In the genomic region with DNA sequence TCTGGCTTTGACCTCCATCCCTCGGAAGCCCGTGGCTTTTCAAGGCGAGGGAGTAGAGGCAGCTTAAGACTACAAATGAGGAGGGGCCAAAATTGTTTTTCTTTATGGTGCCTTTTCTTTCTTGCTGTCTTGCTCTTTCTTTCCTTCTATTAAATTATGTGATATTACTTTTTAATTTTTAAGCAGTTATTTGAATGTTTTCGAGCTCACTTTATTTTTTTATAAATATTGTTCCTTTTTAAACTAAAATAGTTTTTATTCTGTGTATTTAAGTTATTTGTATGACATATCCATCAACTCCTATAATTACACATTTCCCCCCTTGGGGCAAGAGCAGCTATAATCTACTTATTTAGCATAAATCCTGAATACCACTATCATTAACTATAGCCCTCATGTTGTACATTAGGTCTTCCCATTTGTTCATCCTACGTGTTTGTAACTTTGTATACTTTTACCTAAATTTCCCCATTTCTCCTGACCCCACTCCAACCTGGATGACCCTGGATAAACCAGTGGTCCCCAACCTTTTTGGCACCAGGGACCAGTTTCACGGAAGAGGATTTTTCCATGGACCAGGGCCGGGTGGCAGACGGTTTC, we compare ENCODE assay signal across 8 cellular contexts. TPM values are rescaled to one million over a fixed set of nuclear protein-coding genes. Genes with fewer than 3 reads are reported as not detected.
DNase-seq lines count a peak whose midpoint lies in the region; ATAC-seq, FAIRE-seq and TF ChIP-seq lines count a peak whose summit lies in the region.

No MANE protein-coding gene starts in this region.

- H3K36me3 ChIP-seq in H7 (replicated peaks; ENCODE audit: control insufficient read depth, insufficient read depth, low read length): no peaks in the 10 kb centered on the region; the same call in 1 of the 2 replicates
- no peaks in the 10 kb centered on the region for H3K36me3 ChIP-seq in astrocyte (ENCODE audit: insufficient read depth, low read length)

- peaks cover 23% of the 10 kb centered on the region for H3K79me2 ChIP-seq in astrocyte (ENCODE audit: insufficient read depth, low read length)

- peaks cover 7% of the 10 kb centered on the region for H3K36me3 Mint-ChIP-seq in astrocyte (ENCODE audit: low read depth, unreplicated experiment)
- no peaks in the 10 kb centered on the region for H3K36me3 Mint-ChIP-seq in memory B cell

- ATAC-seq in memory B cell (ENCODE audit: low read depth): peak; percentile 6

- H3K27ac Mint-ChIP-seq in astrocyte (ENCODE audit: unreplicated experiment): peak overlapping the region; percentile 96
- H3K27ac Mint-ChIP-seq in memory B cell: peak overlapping the region; percentile 94

- H3K4me1 Mint-ChIP-seq in astrocyte (ENCODE audit: low read depth, unreplicated experiment) (peaks cover 13% of the 10 kb centered on the region), memory B cell (peaks cover 33% of the 10 kb centered on the region)

- H3K9me3 Mint-ChIP-seq in astrocyte (ENCODE audit: unreplicated experiment): no peaks in the 10 kb centered on the region
- no peaks in the 10 kb centered on the region for H3K9me3 Mint-ChIP-seq in memory B cell

- DNase-seq in H7 (no peak), astrocyte (ENCODE audit: low read depth) (no peak), memory B cell (ENCODE audit: low spot score in 2 of 2) (no peak), GDM1 (lab: John Stamatoyannopoulos, UW) (no peak), HK-2 (ENCODE audit: unreplicated experiment) (no peak), SHP77 treated with DMSO at 0.1 percent for 48 hours (lab: John Stamatoyannopoulos, UW) (no peak), frontal cortex (ENCODE audit: low spot score in 2 of 2) (no peak)

- peaks cover 10% of the 10 kb centered on the region for H3K4me1 ChIP-seq in astrocyte (ENCODE audit: insufficient read depth, low read length)

- H3K9ac ChIP-seq in astrocyte (ENCODE audit: low read length): peak overlapping the region; percentile 94

- H3K27me3 Mint-ChIP-seq in astrocyte (ENCODE audit: low read depth, unreplicated experiment) (no peaks in the 10 kb centered on the region), memory B cell (no peaks in the 10 kb centered on the region)

- H3K4me3 ChIP-seq in H7 (ENCODE audit: insufficient read depth, low read depth, low read length) (peak overlapping the region; percentile 83), astrocyte (ENCODE audit: insufficient read depth, low read depth, low read length) (peak overlapping the region; percentile 88)

- H4K20me1 ChIP-seq in astrocyte (ENCODE audit: insufficient read depth, low read length): peaks cover 3% of the 10 kb centered on the region

- peak overlapping the region; percentile 90 for H3K4me2 ChIP-seq in astrocyte (ENCODE audit: low read length)

- peak overlapping the region; percentile 62 for H3K27ac ChIP-seq in 22Rv1
- peak overlapping the region; percentile 88 for H3K27ac ChIP-seq in astrocyte (ENCODE audit: low read depth, low read length)

- H3K4me3 Mint-ChIP-seq in astrocyte (ENCODE audit: unreplicated experiment): peak overlapping the region; percentile 94
- peak overlapping the region; percentile 93 for H3K4me3 Mint-ChIP-seq in memory B cell

- no peaks in the 10 kb centered on the region for H3K27me3 ChIP-seq in H7 (ENCODE audit: control insufficient read depth, insufficient read depth, low read length)
- no peaks in the 10 kb centered on the region for H3K27me3 ChIP-seq in astrocyte (ENCODE audit: insufficient read depth, low read length)

- TF ChIP-seq CTCF in 22Rv1 (IDR thresholded peaks at IDR 0.05) (no peak), astrocyte (IDR thresholded peaks at IDR 0.05; ENCODE audit: insufficient read depth, low read depth, low read length) (no peak)

- H3K9me3 ChIP-seq in astrocyte (ENCODE audit: insufficient read depth, low read depth, low read length): no peaks in the 10 kb centered on the region

- peak overlapping the region; percentile 93 for H2AFZ ChIP-seq in astrocyte (ENCODE audit: low read depth, low read length)

- no peak for FAIRE-seq in astrocyte (lab: Jason Lieb, UNC)
- FAIRE-seq in frontal cortex (lab: Jason Lieb, UNC): no peak

RNA-seq across cellular contexts. Expression of gene PLSCR1, which starts 0.6 kb away (rescaled TPM):
- total RNA-seq in H7 (2014; rRNA removed; shearing (Covaris generic)): 60.2 and 75.2 TPM in 2 replicates
- total RNA-seq in astrocyte: 178 and 217 TPM in 2 replicates
- 7.7 TPM for total RNA-seq in frontal cortex
